28 cellular contexts compared by ENCODE assay signal in genomic region chr5:24606974-24607373, GRCh38. TPM values are rescaled to one million over a fixed set of nuclear protein-coding genes. Genes with fewer than 3 reads are reported as not detected.
DNase-seq lines count a peak whose midpoint lies in the region; ATAC-seq, FAIRE-seq and TF ChIP-seq lines count a peak whose summit lies in the region.
"Had no signal": no experiment of that assay in that cellular context is flagged by ENCODE, and none has a peak within 500 bp of the region (broad histone marks: within the 10 kb centered on the region; RNA-seq: fewer than 3 reads in every experiment).

No MANE protein-coding gene starts in this region.

- H3K36me3 Mint-ChIP-seq in activated CD8-positive, alpha-beta T cell treated with anti-CD3 and anti-CD28 coated beads, Interleukin-2, amount 10 ng/mL, durations not matched to agents 7 days and 5 days (ENCODE audit: low read depth), result no peaks in the 10 kb centered on the region
- H3K36me3 Mint-ChIP-seq: activated naive CD4-positive, alpha-beta T cell treated with anti-CD3 and anti-CD28 coated beads, Interleukin-2, amount 10 ng/mL, durations not matched to agents 7 days and 5 days had no signal

- intact Hi-C loops in pancreas (cut with DNase I), result no loop called here
- intact Hi-C loops in left ventricle myocardium superior (cut with micrococcal nuclease), result no loop called here

- CTCF ChIA-PET in activated CD8-positive, alpha-beta T cell treated with anti-CD3 and anti-CD28 coated beads, Interleukin-2, amount 10 ng/mL, durations not matched to agents 7 days and 5 days (lab: Charles Lee), result no interaction called here

- no peak overlapping the region for H3K4me3 Mint-ChIP-seq in activated CD8-positive, alpha-beta T cell treated with anti-CD3 and anti-CD28 coated beads, Interleukin-2, amount 10 ng/mL, durations not matched to agents 7 days and 5 days
- H3K4me3 Mint-ChIP-seq: activated naive CD4-positive, alpha-beta T cell treated with anti-CD3 and anti-CD28 coated beads, Interleukin-2, amount 10 ng/mL, durations not matched to agents 7 days and 5 days; activated T-helper 1 cell treated with anti-CD3 and anti-CD28 coated beads, Interleukin-12 subunit alpha, Interleukin-12 subunit beta, Interleukin-2, Interleukin-4 antibody, amounts not matched to agents 30 ng/mL and 10 ng/mL and 1 ng/mL, durations not matched to agents 14 hours and 24 hours and 36 hours; CD4-positive, alpha-beta T cell; naive thymus-derived CD4-positive, alpha-beta T cell had no signal

- H3K9ac ChIP-seq in endocrine pancreas (ENCODE audit: control insufficient read depth, insufficient read depth, low read length), result no peak overlapping the region

- ATAC-seq in pancreas, result peak in 3 of 4 donors; percentile 17 to 84 (median 75)
- no peak for ATAC-seq in activated CD8-positive, alpha-beta T cell treated with anti-CD3 and anti-CD28 coated beads, Interleukin-2, amount 10 ng/mL, durations not matched to agents 7 days and 5 days
- no peak for ATAC-seq in left ventricle myocardium superior
- ATAC-seq: naive thymus-derived CD4-positive, alpha-beta T cell; stimulated activated naive CD8-positive, alpha-beta T cell treated with anti-CD3 and anti-CD28 coated beads, Interleukin-15, Interleukin-2, amounts not matched to agents 100 U/mL and 50 U/mL, for 24 hours had no signal

- DNase-seq in NCI-H1417 (lab: John Stamatoyannopoulos, UW) (peak in 2 of 3 experiments; percentile 16 to 60), NCI-H1417 treated with DMSO at 0.1 percent for 48 hours (lab: John Stamatoyannopoulos, UW) (no peak), NCI-H82 (lab: John Stamatoyannopoulos, UW) (peak; percentile 87), pancreas (peak in 1 of 6 donors; percentile 9), left ventricle myocardium superior (no peak), DMS114 treated with DMSO at 0.1 percent for 48 hours (lab: John Stamatoyannopoulos, UW; ENCODE audit: unreplicated experiment) (no peak)
- no peak for DNase-seq in activated CD8-positive, alpha-beta T cell treated with anti-CD3 and anti-CD28 coated beads, Interleukin-2, amount 10 ng/mL, durations not matched to agents 7 days and 5 days
- DNase-seq: activated CD4-positive, alpha-beta T cell treated with anti-CD3 and anti-CD28 coated beads, Interleukin-2, amount 50 U/mL, for 4 hours; activated CD8-positive, alpha-beta memory T cell treated with anti-CD3 and anti-CD28 coated beads, Interleukin-2, amount 50 U/mL, for 4 hours; activated naive CD4-positive, alpha-beta T cell treated with anti-CD3 and anti-CD28 coated beads, Interleukin-2, amount 10 ng/mL, durations not matched to agents 7 days and 5 days; CD4-positive, alpha-beta T cell; EL; left ventricle myocardium inferior; naive thymus-derived CD4-positive, alpha-beta T cell; NCI-H1694 treated with DMSO at 0.1 percent for 48 hours; SJCRH30; stimulated activated naive CD8-positive, alpha-beta T cell treated with anti-CD3 and anti-CD28 coated beads, Interleukin-15, Interleukin-2, amounts not matched to agents 100 U/mL and 50 U/mL, for 24 hours; T-helper 1 cell; testis had no signal

- H3K9me3 ChIP-seq in endocrine pancreas (ENCODE audit: control insufficient read depth, low read length) (no peaks in the 10 kb centered on the region), pancreas (no peaks in the 10 kb centered on the region)
- H3K9me3 ChIP-seq: left ventricle myocardium inferior, SJCRH30, testis had no signal

- H3K4me1 ChIP-seq in endocrine pancreas (ENCODE audit: control insufficient read depth, insufficient read depth, low read length) (peaks cover 9% of the 10 kb centered on the region), pancreas (no peaks in the 10 kb centered on the region)
- H3K4me1 ChIP-seq: left ventricle myocardium inferior, SJCRH30, testis had no signal

- POLR2A ChIA-PET in activated CD8-positive, alpha-beta T cell treated with anti-CD3 and anti-CD28 coated beads, Interleukin-2, amount 10 ng/mL, durations not matched to agents 7 days and 5 days (lab: Charles Lee), result no interaction called here

- H3K27me3 ChIP-seq in endocrine pancreas (ENCODE audit: control insufficient read depth, insufficient read depth, low read length) (no peaks in the 10 kb centered on the region), pancreas (no peaks in the 10 kb centered on the region)
- H3K27me3 ChIP-seq: SJCRH30, testis had no signal

- TF ChIP-seq CTCF in pancreas (IDR thresholded peaks at IDR 0.05), result no peak

- no peak overlapping the region for H3K27ac Mint-ChIP-seq in activated CD8-positive, alpha-beta T cell treated with anti-CD3 and anti-CD28 coated beads, Interleukin-2, amount 10 ng/mL, durations not matched to agents 7 days and 5 days
- H3K27ac Mint-ChIP-seq: activated naive CD4-positive, alpha-beta T cell treated with anti-CD3 and anti-CD28 coated beads, Interleukin-2, amount 10 ng/mL, durations not matched to agents 7 days and 5 days; activated T-helper 1 cell treated with anti-CD3 and anti-CD28 coated beads, Interleukin-12 subunit alpha, Interleukin-12 subunit beta, Interleukin-2, Interleukin-4 antibody, amounts not matched to agents 30 ng/mL and 10 ng/mL and 1 ng/mL, durations not matched to agents 14 hours and 24 hours and 36 hours; CD4-positive, alpha-beta T cell; naive thymus-derived CD4-positive, alpha-beta T cell had no signal

- H3K9me3 Mint-ChIP-seq in activated CD8-positive, alpha-beta T cell treated with anti-CD3 and anti-CD28 coated beads, Interleukin-2, amount 10 ng/mL, durations not matched to agents 7 days and 5 days (ENCODE audit: insufficient read depth), result peaks cover 6% of the 10 kb centered on the region

- H3K36me3 ChIP-seq in endocrine pancreas (ENCODE audit: control insufficient read depth, insufficient read depth, low read length) (no peaks in the 10 kb centered on the region), pancreas (no peaks in the 10 kb centered on the region)
- H3K36me3 ChIP-seq: left ventricle myocardium inferior, SJCRH30 had no signal

- FAIRE-seq in pancreas (lab: Jason Lieb, UNC), result no peak
- FAIRE-seq: endothelial cell of umbilical vein, H1, urothelium cell line had no signal

- no peaks in the 10 kb centered on the region for H3K27me3 Mint-ChIP-seq in activated CD8-positive, alpha-beta T cell treated with anti-CD3 and anti-CD28 coated beads, Interleukin-2, amount 10 ng/mL, durations not matched to agents 7 days and 5 days (ENCODE audit: low read depth)
- H3K27me3 Mint-ChIP-seq: activated naive CD4-positive, alpha-beta T cell treated with anti-CD3 and anti-CD28 coated beads, Interleukin-2, amount 10 ng/mL, durations not matched to agents 7 days and 5 days; CD4-positive, alpha-beta T cell; naive thymus-derived CD4-positive, alpha-beta T cell had no signal

- H3K27ac ChIP-seq in pancreas, result no peak overlapping the region
- H3K27ac ChIP-seq: 22Rv1, left ventricle myocardium inferior, SJCRH30, testis had no signal

- no peaks in the 10 kb centered on the region for H3K4me1 Mint-ChIP-seq in activated CD8-positive, alpha-beta T cell treated with anti-CD3 and anti-CD28 coated beads, Interleukin-2, amount 10 ng/mL, durations not matched to agents 7 days and 5 days (ENCODE audit: low read depth)
- H3K4me1 Mint-ChIP-seq: activated naive CD4-positive, alpha-beta T cell treated with anti-CD3 and anti-CD28 coated beads, Interleukin-2, amount 10 ng/mL, durations not matched to agents 7 days and 5 days; naive thymus-derived CD4-positive, alpha-beta T cell had no signal

- WGBS in pancreas, 2 donors, result 63% methylated on average over 3 of the region's 3 CpGs

- H3K4me3 ChIP-seq in endocrine pancreas (ENCODE audit: control insufficient read depth, insufficient read depth, low read length) (peak overlapping the region; percentile 1), pancreas (no peak overlapping the region)
- H3K4me3 ChIP-seq: left ventricle myocardium inferior, SJCRH30, testis had no signal

RNA-seq across cellular contexts. Expression of gene CDH10, which starts 37.8 kb away (rescaled TPM):
- total RNA-seq in pancreas (under 1 TPM; 0.14 to 0.98 (median 0.35) TPM), left ventricle myocardium superior (0.22 TPM)
- 1 to 10 TPM in 1 of 2 donors, under 1 TPM in 1; 0.53 to 2.9 TPM for polyA plus RNA-seq in pancreas
- total RNA-seq in activated CD8-positive, alpha-beta T cell treated with anti-CD3 and anti-CD28 coated beads, Interleukin-2, amount 10 ng/mL, durations not matched to agents 7 days and 5 days, result not detected
- total RNA-seq: activated T-helper 1 cell treated with anti-CD3 and anti-CD28 coated beads, Interleukin-12 subunit alpha, Interleukin-12 subunit beta, Interleukin-2, Interleukin-4 antibody, amounts not matched to agents 30 ng/mL and 10 ng/mL and 1 ng/mL, durations not matched to agents 14 hours and 24 hours and 36 hours; CD4-positive, alpha-beta T cell; dermis microvascular lymphatic vessel endothelial cell; endothelial cell of umbilical vein; H1; left ventricle myocardium inferior; naive thymus-derived CD4-positive, alpha-beta T cell; omental fat pad; RPMI7951; SJCRH30 had no signal
- polyA plus RNA-seq: naive thymus-derived CD4-positive, alpha-beta T cell had no signal

Comparison
In these comparisons a context has a peak if more than half of its experiments do, and no peak if none do; other contexts are left out.
1. DNase-seq: peak in NCI-H1417 (2 of 3) and NCI-H82 (single experiment); none in NCI-H1417 treated with DMSO at 0.1 percent for 48 hours (single experiment), activated CD8-positive, alpha-beta T cell treated with anti-CD3 and anti-CD28 coated beads, Interleukin-2, amount 10 ng/mL, durations not matched to agents 7 days and 5 days (single experiment), left ventricle myocardium superior (single experiment) and DMS114 treated with DMSO at 0.1 percent for 48 hours (single experiment).
2. ATAC-seq: peak in pancreas (3 of 4); none in activated CD8-positive, alpha-beta T cell treated with anti-CD3 and anti-CD28 coated beads, Interleukin-2, amount 10 ng/mL, durations not matched to agents 7 days and 5 days (single experiment) and left ventricle myocardium superior (single experiment).